Comparison of ENCODE assay signal across 35 cellular contexts in genomic region chr19:19343762-19344161, GRCh38.
"Had no signal": no experiment of that assay in that cellular context is flagged by ENCODE, and none has a peak within 500 bp of the region (broad histone marks: within the 10 kb centered on the region; RNA-seq: fewer than 3 reads in every experiment).

No MANE protein-coding gene starts in this region.

- H3K4me3 ChIP-seq: adrenal gland, body of pancreas, breast epithelium had no signal

- DNase-seq: activated B cell treated with CpG ODN at 0.5 μM for 24 hours; activated CD4-positive, alpha-beta memory T cell treated with anti-CD3 and anti-CD28 coated beads for 36 hours; activated CD4-positive, alpha-beta T cell treated with anti-CD3 and anti-CD28 coated beads for 4 hours; activated CD4-positive, alpha-beta T cell treated with anti-CD3 and anti-CD28 coated beads, Interleukin-2, amount 10 ng/mL, durations not matched to agents 24 days and 14 days; activated CD4-positive, alpha-beta T cell treated with anti-CD3 and anti-CD28 coated beads, Interleukin-2, amount 50 U/mL, for 1 hour; activated CD4-positive, alpha-beta T cell treated with anti-CD3 and anti-CD28 coated beads, Interleukin-2, amount 50 U/mL, for 4 hours; activated CD4-positive, CD25-positive, alpha-beta regulatory T cell treated with anti-CD3 and anti-CD28 coated beads, Interleukin-2, amount 50 U/mL, for 72 hours; activated CD8-positive, alpha-beta memory T cell treated with anti-CD3 and anti-CD28 coated beads, Interleukin-2, amount 50 U/mL, for 4 hours; activated CD8-positive, alpha-beta T cell treated with anti-CD3 and anti-CD28 coated beads for 36 hours; activated effector memory CD4-positive, alpha-beta T cell treated with anti-CD3 and anti-CD28 coated beads, Interleukin-2, amount 50 U/mL, for 16 hours; activated gamma-delta T cell treated with Interleukin-2 at 50 U/mL for 16 hours; activated naive CD4-positive, alpha-beta T cell; activated naive CD4-positive, alpha-beta T cell treated with anti-CD3 and anti-CD28 coated beads for 36 hours; activated naive CD4-positive, alpha-beta T cell treated with anti-CD3 and anti-CD28 coated beads, Interleukin-2, amount 50 U/mL, for 16 hours; activated naive CD8-positive, alpha-beta T cell treated with anti-CD3 and anti-CD28 coated beads for 36 hours; activated T-cell treated with anti-CD3 and anti-CD28 coated beads for 4 hours; activated T-cell treated with anti-CD3 and anti-CD28 coated beads, Interleukin-2, amount 50 U/mL, for 1 hour; activated T-cell treated with anti-CD3 and anti-CD28 coated beads, Interleukin-2, amount 50 U/mL, for 4 hours; activated T-cell treated with anti-CD3 and anti-CD28 coated beads, Interleukin-2, amount 50 U/mL, for 72 hours; adrenal gland; amniotic stem cell; aorta; body of pancreas; brain microvascular endothelial cell; central memory CD4-positive, alpha-beta T cell; T-helper 1 cell; T-helper 2 cell; T-helper 9 cell had no signal

- H3K4me1 Mint-ChIP-seq: activated B cell treated with CpG ODN at 0.5 μM for 24 hours; activated CD4-positive, alpha-beta T cell treated with anti-CD3 and anti-CD28 coated beads, Interleukin-2, amount 10 ng/mL, durations not matched to agents 24 days and 14 days; activated naive CD8-positive, alpha-beta T cell treated with anti-CD3 and anti-CD28 coated beads for 36 hours; activated T-helper 17 cell treated with anti-CD3 and anti-CD28 coated beads, Interleukin-2, amount 50 U/mL, for 72 hours had no signal

- H3K36me3 Mint-ChIP-seq: activated naive CD4-positive, alpha-beta T cell treated with anti-CD3 and anti-CD28 coated beads, Interleukin-2, amount 50 U/mL, for 72 hours had no signal

- H3K9me3 ChIP-seq: adrenal gland, body of pancreas, breast epithelium had no signal

- H3K27ac Mint-ChIP-seq: activated B cell treated with CpG ODN at 0.5 μM for 24 hours; activated CD4-positive, alpha-beta memory T cell treated with anti-CD3 and anti-CD28 coated beads for 36 hours; activated CD4-positive, alpha-beta T cell treated with anti-CD3 and anti-CD28 coated beads, Interleukin-2, amount 10 ng/mL, durations not matched to agents 24 days and 14 days; activated CD8-positive, alpha-beta T cell treated with anti-CD3 and anti-CD28 coated beads for 36 hours; activated naive CD4-positive, alpha-beta T cell treated with anti-CD3 and anti-CD28 coated beads for 36 hours; activated naive CD8-positive, alpha-beta T cell treated with anti-CD3 and anti-CD28 coated beads for 36 hours; activated T-cell treated with anti-CD3 and anti-CD28 coated beads, Interleukin-2, amount 50 U/mL, for 72 hours; activated T-helper 1 cell treated with anti-CD3 and anti-CD28 coated beads, Interleukin-12 subunit alpha, Interleukin-12 subunit beta, Interleukin-2, Interleukin-4 antibody, amounts not matched to agents 30 ng/mL and 10 ng/mL and 1 ng/mL, durations not matched to agents 14 hours and 24 hours and 36 hours; activated T-helper 17 cell treated with anti-CD3 and anti-CD28 coated beads, Interleukin-2, amount 50 U/mL, for 72 hours; T-helper 1 cell treated with Interleukin-12 subunit alpha and Interleukin-12 subunit beta and Interleukin-4 antibody, amounts not matched to agents 30 μg/mL and 1 μg/mL, for 36 hours; T-helper 2 cell treated with Interferon-gamma antibody and Interleukin-4, amounts not matched to agents 5 μg/mL and 100 μg/mL, for 36 hours had no signal

- H3K9me3 Mint-ChIP-seq: activated B cell treated with CpG ODN at 0.5 μM for 24 hours; activated CD4-positive, alpha-beta memory T cell treated with anti-CD3 and anti-CD28 coated beads for 36 hours; activated CD4-positive, alpha-beta T cell treated with anti-CD3 and anti-CD28 coated beads, Interleukin-2, amount 10 ng/mL, durations not matched to agents 24 days and 14 days; activated CD8-positive, alpha-beta T cell treated with anti-CD3 and anti-CD28 coated beads for 36 hours; activated naive CD4-positive, alpha-beta T cell treated with anti-CD3 and anti-CD28 coated beads for 36 hours; activated naive CD4-positive, alpha-beta T cell treated with anti-CD3 and anti-CD28 coated beads, Interleukin-2, amount 50 U/mL, for 72 hours; activated naive CD8-positive, alpha-beta T cell treated with anti-CD3 and anti-CD28 coated beads for 36 hours; activated T-cell treated with anti-CD3 and anti-CD28 coated beads, Interleukin-2, amount 50 U/mL, for 4 hours; activated T-cell treated with anti-CD3 and anti-CD28 coated beads, Interleukin-2, amount 50 U/mL, for 72 hours; activated T-helper 1 cell treated with anti-CD3 and anti-CD28 coated beads, Interleukin-12 subunit alpha, Interleukin-12 subunit beta, Interleukin-2, Interleukin-4 antibody, amounts not matched to agents 30 ng/mL and 10 ng/mL and 1 ng/mL, durations not matched to agents 14 hours and 24 hours and 36 hours; activated T-helper 17 cell treated with anti-CD3 and anti-CD28 coated beads, Interleukin-2, amount 50 U/mL, for 72 hours; T-helper 1 cell treated with Interleukin-12 subunit alpha and Interleukin-12 subunit beta and Interleukin-4 antibody, amounts not matched to agents 30 μg/mL and 1 μg/mL, for 36 hours; T-helper 2 cell treated with Interferon-gamma antibody and Interleukin-4, amounts not matched to agents 5 μg/mL and 100 μg/mL, for 36 hours had no signal

- H3K27me3 Mint-ChIP-seq: activated B cell treated with CpG ODN at 0.5 μM for 24 hours; activated CD4-positive, alpha-beta memory T cell treated with anti-CD3 and anti-CD28 coated beads for 36 hours; activated CD4-positive, alpha-beta T cell treated with anti-CD3 and anti-CD28 coated beads, Interleukin-2, amount 10 ng/mL, durations not matched to agents 24 days and 14 days; activated CD8-positive, alpha-beta T cell treated with anti-CD3 and anti-CD28 coated beads for 36 hours; activated naive CD8-positive, alpha-beta T cell treated with anti-CD3 and anti-CD28 coated beads for 36 hours; activated T-helper 17 cell treated with anti-CD3 and anti-CD28 coated beads, Interleukin-2, amount 50 U/mL, for 72 hours had no signal

- H3K4me1 ChIP-seq: adrenal gland, body of pancreas, breast epithelium had no signal

- H3K4me3 Mint-ChIP-seq: activated B cell treated with CpG ODN at 0.5 μM for 24 hours; activated CD4-positive, alpha-beta memory T cell treated with anti-CD3 and anti-CD28 coated beads for 36 hours; activated CD4-positive, alpha-beta T cell treated with anti-CD3 and anti-CD28 coated beads, Interleukin-2, amount 10 ng/mL, durations not matched to agents 24 days and 14 days; activated CD8-positive, alpha-beta T cell treated with anti-CD3 and anti-CD28 coated beads for 36 hours; activated naive CD4-positive, alpha-beta T cell treated with anti-CD3 and anti-CD28 coated beads for 36 hours; activated naive CD8-positive, alpha-beta T cell treated with anti-CD3 and anti-CD28 coated beads for 36 hours; activated T-cell treated with anti-CD3 and anti-CD28 coated beads, Interleukin-2, amount 50 U/mL, for 4 hours; activated T-cell treated with anti-CD3 and anti-CD28 coated beads, Interleukin-2, amount 50 U/mL, for 72 hours; activated T-helper 1 cell treated with anti-CD3 and anti-CD28 coated beads, Interleukin-12 subunit alpha, Interleukin-12 subunit beta, Interleukin-2, Interleukin-4 antibody, amounts not matched to agents 30 ng/mL and 10 ng/mL and 1 ng/mL, durations not matched to agents 14 hours and 24 hours and 36 hours; activated T-helper 17 cell treated with anti-CD3 and anti-CD28 coated beads, Interleukin-2, amount 50 U/mL, for 72 hours; T-helper 1 cell treated with Interleukin-12 subunit alpha and Interleukin-12 subunit beta and Interleukin-4 antibody, amounts not matched to agents 30 μg/mL and 1 μg/mL, for 36 hours; T-helper 2 cell treated with Interferon-gamma antibody and Interleukin-4, amounts not matched to agents 5 μg/mL and 100 μg/mL, for 36 hours had no signal

- ATAC-seq: activated CD8-positive, alpha-beta T cell treated with anti-CD3 and anti-CD28 coated beads for 36 hours; activated naive CD4-positive, alpha-beta T cell treated with anti-CD3 and anti-CD28 coated beads, Interleukin-2, amount 50 U/mL, for 72 hours; activated T-cell treated with anti-CD3 and anti-CD28 coated beads, Interleukin-2, amount 50 U/mL, for 4 hours; activated T-cell treated with anti-CD3 and anti-CD28 coated beads, Interleukin-2, amount 50 U/mL, for 72 hours; activated T-helper 17 cell treated with anti-CD3 and anti-CD28 coated beads, Interleukin-2, amount 50 U/mL, for 72 hours; body of pancreas had no signal

- H3K27ac ChIP-seq: adrenal gland, body of pancreas, brain microvascular endothelial cell, breast epithelium, VCaP had no signal

- H3K27me3 ChIP-seq: adrenal gland, body of pancreas, brain microvascular endothelial cell, breast epithelium had no signal
